ENCODE assay signal across 8 cellular contexts in genomic region chr12:112170376-112170775, GRCh38. TPM values are rescaled to one million over a fixed set of nuclear protein-coding genes. Genes with fewer than 3 reads are reported as not detected.
A peak's percentile ranks its signal among the peaks of the same experiment; 100 is the strongest.
DNase-seq lines count a peak whose midpoint lies in the region; ATAC-seq and TF ChIP-seq lines count a peak whose summit lies in the region.

No MANE protein-coding gene starts in this region.

- H3K4me3 Mint-ChIP-seq in activated T-cell treated with anti-CD3 and anti-CD28 coated beads, Interleukin-2, amount 50 U/mL, for 72 hours, result no peak overlapping the region

- no peaks in the 10 kb centered on the region for H3K27me3 Mint-ChIP-seq in activated T-cell treated with anti-CD3 and anti-CD28 coated beads, Interleukin-2, amount 50 U/mL, for 72 hours (ENCODE audit: low read depth)

- DNase-seq in COLO668 (lab: John Stamatoyannopoulos, UW; ENCODE audit: unreplicated experiment) (peak; percentile 11), Kasumi-1 (lab: John Stamatoyannopoulos, UW) (peak; percentile 24 to 25), left colon (no peak), NCI-H446 (lab: John Stamatoyannopoulos, UW) (no peak), omental fat pad (ENCODE audit: low spot score) (no peak)
- DNase-seq in activated T-cell treated with anti-CD3 and anti-CD28 coated beads, Interleukin-2, amount 50 U/mL, for 72 hours, result peak; percentile 20 to 23

- no peaks in the 10 kb centered on the region for H3K36me3 Mint-ChIP-seq in activated T-cell treated with anti-CD3 and anti-CD28 coated beads, Interleukin-2, amount 50 U/mL, for 72 hours (ENCODE audit: insufficient read depth in 2 of 2)

- intact Hi-C loops in left colon (cut with DNase I, micrococcal nuclease), result no loop called here

- no peak for TF ChIP-seq CTCF in omental fat pad (IDR thresholded peaks at IDR 0.05)

- no peaks in the 10 kb centered on the region for H3K4me1 Mint-ChIP-seq in activated T-cell treated with anti-CD3 and anti-CD28 coated beads, Interleukin-2, amount 50 U/mL, for 72 hours (ENCODE audit: low read depth)

- H3K9me3 Mint-ChIP-seq in activated T-cell treated with anti-CD3 and anti-CD28 coated beads, Interleukin-2, amount 50 U/mL, for 72 hours, result no peaks in the 10 kb centered on the region

- no peak overlapping the region for H3K27ac Mint-ChIP-seq in activated T-cell treated with anti-CD3 and anti-CD28 coated beads, Interleukin-2, amount 50 U/mL, for 72 hours

- peak in 1 of 2 donors; percentile 36 for ATAC-seq in activated T-cell treated with anti-CD3 and anti-CD28 coated beads, Interleukin-2, amount 50 U/mL, for 72 hours (replicated peaks in 1 of 2)
- ATAC-seq in left colon (peak; percentile 25), HG02973 (IDR thresholded peaks at IDR 0.05; ENCODE audit: unreplicated experiment) (no peak), HG03432 (IDR thresholded peaks at IDR 0.05; ENCODE audit: unreplicated experiment) (no peak), omental fat pad (ENCODE audit: low FRiP score) (no peak)

RNA-seq across cellular contexts. Expression of gene TRAFD1, which starts 45.0 kb away (rescaled TPM):
- 10 to 100 TPM; 57.7 to 64.2 TPM for total RNA-seq in activated T-cell treated with anti-CD3 and anti-CD28 coated beads, Interleukin-2, amount 50 U/mL, for 72 hours
- total RNA-seq in left colon (10 to 100 TPM; 25.3 to 32.8 TPM), omental fat pad (10 to 100 TPM; 25.1 to 44.3 (median 29.8) TPM)

Comparison
In these comparisons a context has a peak if more than half of its experiments do, and no peak if none do; other contexts are left out.
1. DNase-seq: peak in COLO668 (single experiment), Kasumi-1 (2 of 2) and activated T-cell treated with anti-CD3 and anti-CD28 coated beads, Interleukin-2, amount 50 U/mL, for 72 hours (2 of 2); none in left colon (0 of 2), NCI-H446 (0 of 2) and omental fat pad (single experiment).